ENCODE assay signal across 21 cellular contexts in genomic region chr16:50252082-50252611, GRCh38. TPM values are rescaled to one million over a fixed set of nuclear protein-coding genes. Genes with fewer than 3 reads are reported as not detected.
DNase-seq lines count a peak whose midpoint lies in the region; ATAC-seq and TF ChIP-seq lines count a peak whose summit lies in the region.
"Had no signal": no experiment of that assay in that cellular context is flagged by ENCODE, and none has a peak within 500 bp of the region (broad histone marks: within the 10 kb centered on the region; RNA-seq: fewer than 3 reads in every experiment).

No MANE protein-coding gene starts in this region.

- peaks cover 11% of the 10 kb centered on the region for H3K4me1 ChIP-seq in smooth muscle cell (ENCODE audit: low read depth)
- H3K4me1 ChIP-seq: right lobe of liver, vagina had no signal

- H3K4me1 Mint-ChIP-seq in HFFc6 (ENCODE audit: low read depth) = peaks cover 19% of the 10 kb centered on the region

- 96% methylated on average over 9 of the region's 9 CpGs for WGBS in smooth muscle cell (ENCODE audit: low lambda C conversion rate)

- H3K4me3 ChIP-seq in coronary artery (no peak overlapping the region), smooth muscle cell (no peak overlapping the region)
- H3K4me3 ChIP-seq: right lobe of liver, vagina had no signal

- no peak for TF ChIP-seq CTCF in HFFc6 (IDR thresholded peaks at IDR 0.05)
- TF ChIP-seq CTCF in coronary artery (IDR thresholded peaks at IDR 0.05) = no peak
- no peak for TF ChIP-seq CTCF in smooth muscle cell (IDR thresholded peaks at IDR 0.05; ENCODE audit: borderline replicate concordance, insufficient read depth, poor library complexity, severe bottlenecking)

- no peaks in the 10 kb centered on the region for H3K9me3 ChIP-seq in smooth muscle cell (replicated peaks; ENCODE audit: low read depth)
- H3K9me3 ChIP-seq: right lobe of liver, vagina had no signal

- peaks cover 14% of the 10 kb centered on the region for H3K79me2 ChIP-seq in smooth muscle cell (ENCODE audit: low read depth)

- peak overlapping the region; percentile 31; the same call in 1 of the 2 replicates for H3K27ac Mint-ChIP-seq in HFFc6
- H3K27ac Mint-ChIP-seq: activated naive CD8-positive, alpha-beta T cell treated with anti-CD3 and anti-CD28 coated beads, Interleukin-2, amount 50 U/mL, for 24 hours; B cell; endodermal cell; T-helper 2 cell treated with Interferon-gamma antibody and Interleukin-4, amounts not matched to agents 5 μg/mL and 100 μg/mL, for 36 hours had no signal

- DNase-seq in HFFc6 (no peak), coronary artery (ENCODE audit: low spot score) (peak; percentile 64), mucosa of gallbladder (ENCODE audit: low spot score) (peak; percentile 9), smooth muscle cell (lab: John Stamatoyannopoulos, UW; ENCODE audit: unreplicated experiment) (no peak), GOT3 (lab: John Stamatoyannopoulos, UW) (no peak)
- DNase-seq: activated naive CD8-positive, alpha-beta T cell treated with anti-CD3 and anti-CD28 coated beads, Interleukin-2, amount 50 U/mL, for 24 hours; endodermal cell; GDM1; Kasumi-1; NCI-H1092 treated with DMSO at 0.1 percent for 48 hours; NCI-H2171 treated with DMSO at 0.1 percent for 48 hours; NCI-H774; OCI-M1; right lobe of liver; stimulated activated CD4-positive, alpha-beta T cell treated with anti-CD3 and anti-CD28 coated beads, Interleukin-4, amount 100 ng/mL, for 4 hours had no signal

- H4K20me1 ChIP-seq in smooth muscle cell (ENCODE audit: low read depth) = no peaks in the 10 kb centered on the region

- peaks cover 3% of the 10 kb centered on the region for H3F3A ChIP-seq in smooth muscle cell (ENCODE audit: low read depth)

- H3K36me3 ChIP-seq in smooth muscle cell (ENCODE audit: low read depth) = no peaks in the 10 kb centered on the region
- H3K36me3 ChIP-seq: right lobe of liver, vagina had no signal

- no peaks in the 10 kb centered on the region for H3K27me3 ChIP-seq in smooth muscle cell (ENCODE audit: low read depth)
- H3K27me3 ChIP-seq: right lobe of liver, vagina had no signal

- H3K36me3 Mint-ChIP-seq in HFFc6 (ENCODE audit: low read depth) = no peaks in the 10 kb centered on the region

- peak overlapping the region; percentile 40 for H3K9ac ChIP-seq in smooth muscle cell (ENCODE audit: low read depth)

- H2AFZ ChIP-seq in smooth muscle cell (ENCODE audit: low read depth) = no peak overlapping the region

- peak overlapping the region in 1 of 2 donors; percentile 26 for H3K27ac ChIP-seq in coronary artery
- peak overlapping the region; percentile 87 for H3K27ac ChIP-seq in smooth muscle cell (ENCODE audit: low read depth)
- H3K27ac ChIP-seq: right lobe of liver, vagina had no signal

- peak overlapping the region; percentile 75 for H3K4me2 ChIP-seq in smooth muscle cell

- H3K9me3 Mint-ChIP-seq in HFFc6 = no peaks in the 10 kb centered on the region
- H3K9me3 Mint-ChIP-seq: activated naive CD8-positive, alpha-beta T cell treated with anti-CD3 and anti-CD28 coated beads, Interleukin-2, amount 50 U/mL, for 24 hours; activated T-helper 17 cell treated with anti-CD3 and anti-CD28 coated beads, Interleukin-2, amount 50 U/mL, for 72 hours; endodermal cell; T-helper 2 cell treated with Interferon-gamma antibody and Interleukin-4, amounts not matched to agents 5 μg/mL and 100 μg/mL, for 36 hours had no signal

- H3K4me3 Mint-ChIP-seq in HFFc6 = no peak overlapping the region
- H3K4me3 Mint-ChIP-seq: activated naive CD8-positive, alpha-beta T cell treated with anti-CD3 and anti-CD28 coated beads, Interleukin-2, amount 50 U/mL, for 24 hours; activated T-helper 17 cell treated with anti-CD3 and anti-CD28 coated beads, Interleukin-2, amount 50 U/mL, for 72 hours; B cell; endodermal cell; T-helper 2 cell treated with Interferon-gamma antibody and Interleukin-4, amounts not matched to agents 5 μg/mL and 100 μg/mL, for 36 hours had no signal

- ATAC-seq in GM21576 (IDR thresholded peaks at IDR 0.05; ENCODE audit: unreplicated experiment) (no peak), HG03342 (IDR thresholded peaks at IDR 0.05; ENCODE audit: unreplicated experiment) (no peak)

- H3K27me3 Mint-ChIP-seq in HFFc6 (ENCODE audit: insufficient read depth) = peaks cover 15% of the 10 kb centered on the region
- H3K27me3 Mint-ChIP-seq: activated naive CD8-positive, alpha-beta T cell treated with anti-CD3 and anti-CD28 coated beads, Interleukin-2, amount 50 U/mL, for 24 hours; activated T-helper 17 cell treated with anti-CD3 and anti-CD28 coated beads, Interleukin-2, amount 50 U/mL, for 72 hours; B cell had no signal

RNA-seq across cellular contexts. Expression of gene ADCY7, which starts 14.2 kb away (rescaled TPM):
- total RNA-seq in HFFc6 (2021; fragmentation: NEBNext Ultra II Directional; extraction: Animal tissue kit (Norgen Biotek cat#: 25700)) = 10 to 100 TPM; 32.7 to 48.1 (median 41.9) TPM
- total RNA-seq in mucosa of gallbladder (46.0 TPM), smooth muscle cell (31.6 and 37.1 TPM in 2 replicates)
- polyA plus RNA-seq in smooth muscle cell = 28.1 and 30.7 TPM in 2 replicates

Comparison
In these comparisons a context has a peak if more than half of its experiments do, and no peak if none do; other contexts are left out.
1. DNase-seq: peak in coronary artery (single experiment) and mucosa of gallbladder (single experiment); none in HFFc6 (single experiment), smooth muscle cell (single experiment) and GOT3 (single experiment).